16 cellular contexts compared by ENCODE assay signal in genomic region chr2:96918092-96918753, GRCh38. TPM values are rescaled to one million over a fixed set of nuclear protein-coding genes. Genes with fewer than 3 reads are reported as not detected.
DNase-seq lines count a peak whose midpoint lies in the region; ATAC-seq and TF ChIP-seq lines count a peak whose summit lies in the region.
"Had no signal": no experiment of that assay in that cellular context is flagged by ENCODE, and none has a peak within 500 bp of the region (broad histone marks: within the 10 kb centered on the region; RNA-seq: fewer than 3 reads in every experiment).

No MANE protein-coding gene starts in this region.

- H3K4me1 ChIP-seq in CD4-positive, CD25-positive, alpha-beta regulatory T cell (ENCODE audit: control insufficient read depth, insufficient read depth, low read length, poor library complexity, severe bottlenecking), result peaks cover 25% of the 10 kb centered on the region
- H3K4me1 ChIP-seq in HEK293 (ENCODE audit: control insufficient read depth, insufficient read depth, low read length), result no peaks in the 10 kb centered on the region
- peaks cover 22% of the 10 kb centered on the region for H3K4me1 ChIP-seq in hepatocyte (ENCODE audit: insufficient read depth)
- H3K4me1 ChIP-seq in smooth muscle cell (ENCODE audit: low read depth), result peaks cover 18% of the 10 kb centered on the region

- H3K9me3 ChIP-seq in CD4-positive, CD25-positive, alpha-beta regulatory T cell (ENCODE audit: control insufficient read depth in 2 of 2, low read length in 2 of 2), result peaks cover 0 to 5% of the 10 kb centered on the region in 2 experiments
- H3K9me3 ChIP-seq in HEK293 (ENCODE audit: control insufficient read depth, insufficient read depth, low read depth, low read length), result no peaks in the 10 kb centered on the region
- H3K9me3 ChIP-seq in hepatocyte (ENCODE audit: low read depth), result no peaks in the 10 kb centered on the region
- H3K9me3 ChIP-seq in smooth muscle cell (replicated peaks; ENCODE audit: low read depth), result no peaks in the 10 kb centered on the region

- POLR2A ChIA-PET in HEK293 (lab: Yijun Ruan, JAX), result no interaction called here

- H3K4me1 Mint-ChIP-seq in CD4-positive, CD25-positive, alpha-beta regulatory T cell, result peaks cover 13 to 72% (median 28%) of the 10 kb centered on the region in 4 donors

- H3K9me3 Mint-ChIP-seq in CD4-positive, CD25-positive, alpha-beta regulatory T cell, result peaks cover 0 to 3% (median 0%) of the 10 kb centered on the region in 7 donors
- H3K9me3 Mint-ChIP-seq: CD8-positive, alpha-beta T cell; H9 had no signal

- peaks cover 4% of the 10 kb centered on the region for H3K36me3 Mint-ChIP-seq in CD4-positive, CD25-positive, alpha-beta regulatory T cell
- H3K36me3 Mint-ChIP-seq: CD14-positive monocyte, IgD-negative memory B cell had no signal

- no peak for ATAC-seq in CD4-positive, CD25-positive, alpha-beta regulatory T cell (ENCODE audit: low read depth in 2 of 2)
- ATAC-seq in HG02678 (IDR thresholded peaks at IDR 0.05; ENCODE audit: unreplicated experiment), result no peak
- ATAC-seq in GM19328 (IDR thresholded peaks at IDR 0.05; ENCODE audit: unreplicated experiment), result no peak
- ATAC-seq: CD8-positive, alpha-beta T cell had no signal

- H4K20me1 ChIP-seq in hepatocyte (ENCODE audit: insufficient read depth, poor library complexity, severe bottlenecking) (no peaks in the 10 kb centered on the region), smooth muscle cell (ENCODE audit: low read depth) (no peaks in the 10 kb centered on the region)
- H4K20me1 ChIP-seq: BLaER1 had no signal

- TF ChIP-seq CTCF in HEK293 (tag by site-specific recombination; IDR thresholded peaks at IDR 0.05) (no peak), hepatocyte (IDR thresholded peaks at IDR 0.05; ENCODE audit: poor library complexity) (no peak), smooth muscle cell (IDR thresholded peaks at IDR 0.05; ENCODE audit: borderline replicate concordance, insufficient read depth, poor library complexity, severe bottlenecking) (no peak)

- H3K79me2 ChIP-seq in hepatocyte (no peaks in the 10 kb centered on the region), smooth muscle cell (ENCODE audit: low read depth) (no peaks in the 10 kb centered on the region)

- H2AFZ ChIP-seq in hepatocyte, result no peak overlapping the region
- peak overlapping the region; percentile 38 for H2AFZ ChIP-seq in smooth muscle cell (ENCODE audit: low read depth)

- H3F3A ChIP-seq in smooth muscle cell (ENCODE audit: low read depth), result peaks cover 21% of the 10 kb centered on the region

- CTCF ChIA-PET in HEK293 (lab: Yijun Ruan, JAX), result interaction anchor here (0.7 kb wide), 1 partner anchor 8 kb away, joined by 5 read pairs; no protein-coding TSS in a partner anchor

- no peak overlapping the region for H3K27ac ChIP-seq in CD4-positive, CD25-positive, alpha-beta regulatory T cell (ENCODE audit: insufficient read depth, low read length, poor library complexity, severe bottlenecking)
- H3K27ac ChIP-seq in HEK293 (ENCODE audit: extremely low read depth, low read depth, low read length) (no peak overlapping the region), hepatocyte (peak overlapping the region; percentile 30), smooth muscle cell (ENCODE audit: low read depth) (peak overlapping the region; percentile 83)
- H3K27ac ChIP-seq: 22Rv1, BLaER1 had no signal

- H3K4me2 ChIP-seq in hepatocyte (peak overlapping the region; percentile 20), smooth muscle cell (peak overlapping the region; percentile 55)
- H3K4me2 ChIP-seq: BLaER1 had no signal

- H3K27me3 ChIP-seq in CD4-positive, CD25-positive, alpha-beta regulatory T cell (ENCODE audit: control insufficient read depth, insufficient read depth, low read length), result no peaks in the 10 kb centered on the region
- H3K27me3 ChIP-seq in hepatocyte (no peaks in the 10 kb centered on the region), smooth muscle cell (ENCODE audit: low read depth) (no peaks in the 10 kb centered on the region)
- H3K27me3 ChIP-seq: BLaER1 had no signal

- H3K27me3 Mint-ChIP-seq in CD4-positive, CD25-positive, alpha-beta regulatory T cell, result peaks cover 22% of the 10 kb centered on the region

- no peaks in the 10 kb centered on the region for H3K9me2 ChIP-seq in hepatocyte (replicated peaks; ENCODE audit: insufficient read depth)

- DNase-seq in CD4-positive, CD25-positive, alpha-beta regulatory T cell, result no peak
- DNase-seq in hepatocyte (ENCODE audit: low spot score) (no peak), smooth muscle cell (lab: John Stamatoyannopoulos, UW; ENCODE audit: unreplicated experiment) (no peak), activated T-cell treated with anti-CD3 and anti-CD28 coated beads for 4 hours (no peak)
- DNase-seq: CD8-positive, alpha-beta T cell; COR-L47; H9; Kasumi-1; KG1 had no signal

- H3K27ac Mint-ChIP-seq in CD4-positive, CD25-positive, alpha-beta regulatory T cell, result peak overlapping the region; percentile 10 to 53 (median 31)
- H3K27ac Mint-ChIP-seq: CD14-positive monocyte; CD8-positive, alpha-beta T cell; IgD-negative memory B cell had no signal

- peak overlapping the region; percentile 2 for H3K9ac ChIP-seq in smooth muscle cell (ENCODE audit: low read depth)
- H3K9ac ChIP-seq: BLaER1 had no signal

- no peaks in the 10 kb centered on the region for H3K36me3 ChIP-seq in CD4-positive, CD25-positive, alpha-beta regulatory T cell (ENCODE audit: control insufficient read depth, insufficient read depth, low read length)
- no peaks in the 10 kb centered on the region for H3K36me3 ChIP-seq in HEK293 (ENCODE audit: control insufficient read depth in 2 of 2, insufficient read depth in 1 of 2, low read length in 2 of 2)
- no peaks in the 10 kb centered on the region for H3K36me3 ChIP-seq in hepatocyte (replicated peaks; ENCODE audit: insufficient read depth, low read depth)
- no peaks in the 10 kb centered on the region for H3K36me3 ChIP-seq in smooth muscle cell (ENCODE audit: low read depth)

- no peak overlapping the region for H3K4me3 ChIP-seq in CD4-positive, CD25-positive, alpha-beta regulatory T cell (ENCODE audit: low read depth, low read length)
- no peak overlapping the region for H3K4me3 ChIP-seq in HEK293 (ENCODE audit: low read depth, low read length)
- H3K4me3 ChIP-seq in hepatocyte, result no peak overlapping the region
- H3K4me3 ChIP-seq in smooth muscle cell, result no peak overlapping the region
- H3K4me3 ChIP-seq: BLaER1 had no signal

- no peak overlapping the region for H3K4me3 Mint-ChIP-seq in CD4-positive, CD25-positive, alpha-beta regulatory T cell
- H3K4me3 Mint-ChIP-seq: CD14-positive monocyte; CD8-positive, alpha-beta T cell; H9; IgD-negative memory B cell had no signal

TF ChIP-seq in HEK293, 187 proteins besides CTCF, POLR2A, EP300 and RAD21:
- TF ChIP-seq ZNF362 (tag by site-specific recombination; IDR thresholded peaks at IDR 0.05), result 0 out of 2 replicates have a peak, but pooled peaks have one; percentile 22
- TF ChIP-seq GLI4 (tag by site-specific recombination; IDR thresholded peaks at IDR 0.05), result no peak

RNA-seq across cellular contexts. Expression of gene SEMA4C, which starts 48.3 kb away (rescaled TPM):
- 23.3 TPM for total RNA-seq in CD4-positive, CD25-positive, alpha-beta regulatory T cell
- polyA plus RNA-seq in CD4-positive, CD25-positive, alpha-beta regulatory T cell, result 1 to 10 TPM; 1.3 to 3.1 (median 2.2) TPM
- total RNA-seq in hepatocyte (30.2 and 37.5 TPM in 2 replicates), smooth muscle cell (41.0 and 42.0 TPM in 2 replicates)
- polyA plus RNA-seq in hepatocyte (28.6 and 33.4 TPM in 2 replicates), smooth muscle cell (39.3 and 40.7 TPM in 2 replicates)

Comparison
In these comparisons a context has a peak if more than half of its experiments do, and no peak if none do; other contexts are left out.
1. H3K27ac ChIP-seq: peak in hepatocyte (single experiment) and smooth muscle cell (single experiment); none in CD4-positive, CD25-positive, alpha-beta regulatory T cell (single experiment) and HEK293 (single experiment).